ENCODE assay signal across 8 cellular contexts in the genomic region with DNA sequence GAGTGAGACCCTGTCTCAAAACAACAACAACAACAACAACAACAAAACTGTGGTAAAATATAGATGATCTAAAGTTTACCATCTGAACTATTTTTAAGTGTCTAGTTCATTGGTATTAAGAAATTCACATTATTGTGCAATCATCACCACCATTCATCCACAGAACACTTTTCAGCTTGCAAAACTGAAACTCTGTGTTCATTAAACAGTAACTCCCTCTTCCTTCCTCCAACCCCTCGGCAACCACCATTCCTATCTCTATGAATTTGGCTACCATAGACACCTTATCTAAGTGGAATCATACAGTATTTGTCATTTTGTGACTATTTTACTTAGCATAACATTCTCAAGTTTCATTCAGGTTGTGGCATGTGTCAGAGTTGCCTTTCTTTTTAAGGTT. TPM values are rescaled to one million over a fixed set of nuclear protein-coding genes. Genes with fewer than 3 reads are reported as not detected.
DNase-seq lines count a peak whose midpoint lies in the region; ATAC-seq, FAIRE-seq and TF ChIP-seq lines count a peak whose summit lies in the region.

No MANE protein-coding gene starts in this region.

- peaks cover 1% of the 10 kb centered on the region for H3K9me3 Mint-ChIP-seq in glutamatergic neuron (ENCODE audit: unreplicated experiment)

- intact Hi-C loops in breast epithelium (cut with DNase I; ENCODE audit: low total_unique reads) (no loop called here), kidney (cut with DNase I) (no loop called here)

- peak overlapping the region; percentile 56 to 60 for H3K27ac ChIP-seq in breast epithelium
- H3K27ac ChIP-seq in parathyroid adenoma = peak overlapping the region; percentile 46
- no peak overlapping the region for H3K27ac ChIP-seq in kidney (ENCODE audit: low read depth in 2 of 2, low read length in 2 of 2)

- H3K4me3 ChIP-seq in breast epithelium (peak overlapping the region in 1 of 3 donors; percentile 25), parathyroid adenoma (ENCODE audit: low read depth, low read length) (no peak overlapping the region), kidney (ENCODE audit: low read length in 2 of 2) (no peak overlapping the region)

- H3K36me3 ChIP-seq in breast epithelium = no peaks in the 10 kb centered on the region
- H3K36me3 ChIP-seq in parathyroid adenoma (ENCODE audit: control insufficient read depth, insufficient read depth, low read length) = no peaks in the 10 kb centered on the region
- no peaks in the 10 kb centered on the region for H3K36me3 ChIP-seq in kidney (ENCODE audit: control insufficient read depth in 1 of 2, insufficient read depth in 2 of 2, low read length in 2 of 2)

- H3K4me1 ChIP-seq in breast epithelium = peaks cover 2 to 12% of the 10 kb centered on the region in 2 donors
- peaks cover 60% of the 10 kb centered on the region for H3K4me1 ChIP-seq in parathyroid adenoma
- peaks cover 10 to 11% of the 10 kb centered on the region in 2 donors for H3K4me1 ChIP-seq in kidney (ENCODE audit: control insufficient read depth in 1 of 2, insufficient read depth in 1 of 2, low read depth in 1 of 2, low read length in 2 of 2)

- H3K9ac ChIP-seq in parathyroid adenoma (no peak overlapping the region), kidney (ENCODE audit: low read length in 2 of 2) (no peak overlapping the region)

- H3K9me3 ChIP-seq in breast epithelium = no peaks in the 10 kb centered on the region
- H3K9me3 ChIP-seq in parathyroid adenoma (ENCODE audit: control insufficient read depth, low read length) = no peaks in the 10 kb centered on the region
- no peaks in the 10 kb centered on the region for H3K9me3 ChIP-seq in kidney (ENCODE audit: control insufficient read depth in 1 of 2, low read length in 2 of 2)

- FAIRE-seq in kidney (lab: Jason Lieb, UNC) = no peak

- no peak overlapping the region for H3K4me3 Mint-ChIP-seq in glutamatergic neuron (ENCODE audit: unreplicated experiment)

- H3K4me2 ChIP-seq in parathyroid adenoma (ENCODE audit: low read length) = peak overlapping the region; percentile 36

- peaks cover 31% of the 10 kb centered on the region for H3K79me2 ChIP-seq in parathyroid adenoma

- peak overlapping the region; percentile 21 for H2AFZ ChIP-seq in parathyroid adenoma

- H3K27me3 ChIP-seq in breast epithelium = no peaks in the 10 kb centered on the region
- H3K27me3 ChIP-seq in parathyroid adenoma (ENCODE audit: control insufficient read depth, insufficient read depth, low read length) = no peaks in the 10 kb centered on the region

- peak; percentile 44 for DNase-seq in stimulated activated CD4-positive, alpha-beta T cell treated with anti-CD3 and anti-CD28 coated beads, Interleukin-15, amount 100 ng/mL, for 24 hours
- no peak for DNase-seq in stimulated activated CD4-positive, alpha-beta T cell treated with anti-CD3 and anti-CD28 coated beads, Interleukin-4, amount 100 ng/mL, for 1 hour
- DNase-seq in breast epithelium (ENCODE audit: low spot score in 2 of 2) (no peak), kidney (no peak), glutamatergic neuron (no peak)

- no peaks in the 10 kb centered on the region for H3K27me3 Mint-ChIP-seq in glutamatergic neuron (ENCODE audit: unreplicated experiment)

- TF ChIP-seq POLR2A in breast epithelium (IDR thresholded peaks at IDR 0.05) = no peak

- H3K4me1 Mint-ChIP-seq in glutamatergic neuron (ENCODE audit: low read depth, unreplicated experiment) = peaks cover 11% of the 10 kb centered on the region

- H3K27ac Mint-ChIP-seq in glutamatergic neuron (ENCODE audit: unreplicated experiment) = no peak overlapping the region

- no peaks in the 10 kb centered on the region for H3K36me3 Mint-ChIP-seq in glutamatergic neuron (ENCODE audit: unreplicated experiment)

- peak; percentile 81 for ATAC-seq in HG03571 (IDR thresholded peaks at IDR 0.05; ENCODE audit: unreplicated experiment)
- ATAC-seq in SK-N-SH treated with all-trans-retinoic acid at 6 μM for 48 hours = no peak

- TF ChIP-seq CTCF in breast epithelium (IDR thresholded peaks at IDR 0.05) = no peak
- TF ChIP-seq CTCF in parathyroid adenoma (IDR thresholded peaks at IDR 0.05) = no peak
- no peak for TF ChIP-seq CTCF in kidney (IDR thresholded peaks at IDR 0.05; ENCODE audit: borderline replicate concordance, extremely low read depth, insufficient read depth)
- no peak for TF ChIP-seq CTCF in glutamatergic neuron (IDR thresholded peaks at IDR 0.05; ENCODE audit: partially characterized antibody, unreplicated experiment)

TF ChIP-seq in SK-N-SH treated with all-trans-retinoic acid at 6 μM for 48 hours, 23 proteins besides CTCF, POLR2A, EP300 and RAD21 (continues in another document):
- TF ChIP-seq CREB5 (CRISPR knock-in tag; IDR thresholded peaks at IDR 0.05; ENCODE audit: low read depth) = no peak
- TF ChIP-seq ESRRG (CRISPR knock-in tag; IDR thresholded peaks at IDR 0.05) = no peak
- TF ChIP-seq BACH2 (CRISPR knock-in tag; IDR thresholded peaks at IDR 0.05; ENCODE audit: borderline replicate concordance) = no peak
- TF ChIP-seq ZFP3 (CRISPR knock-in tag; IDR thresholded peaks at IDR 0.05) = no peak
- TF ChIP-seq ZNF70 (CRISPR knock-in tag; IDR thresholded peaks at IDR 0.05) = no peak
- TF ChIP-seq PPARA (CRISPR knock-in tag; IDR thresholded peaks at IDR 0.05; ENCODE audit: borderline replicate concordance) = no peak
- no peak for TF ChIP-seq TSHZ2 (CRISPR knock-in tag; IDR thresholded peaks at IDR 0.05)
- TF ChIP-seq RARB (CRISPR knock-in tag; IDR thresholded peaks at IDR 0.05) = no peak
- no peak for TF ChIP-seq GLIS3 (CRISPR knock-in tag; IDR thresholded peaks at IDR 0.05)
- TF ChIP-seq ZC3H10 (CRISPR knock-in tag; IDR thresholded peaks at IDR 0.05) = no peak
- TF ChIP-seq ARNTL (CRISPR knock-in tag; IDR thresholded peaks at IDR 0.05; ENCODE audit: borderline replicate concordance, low read depth) = no peak
- TF ChIP-seq, protein P1, sequence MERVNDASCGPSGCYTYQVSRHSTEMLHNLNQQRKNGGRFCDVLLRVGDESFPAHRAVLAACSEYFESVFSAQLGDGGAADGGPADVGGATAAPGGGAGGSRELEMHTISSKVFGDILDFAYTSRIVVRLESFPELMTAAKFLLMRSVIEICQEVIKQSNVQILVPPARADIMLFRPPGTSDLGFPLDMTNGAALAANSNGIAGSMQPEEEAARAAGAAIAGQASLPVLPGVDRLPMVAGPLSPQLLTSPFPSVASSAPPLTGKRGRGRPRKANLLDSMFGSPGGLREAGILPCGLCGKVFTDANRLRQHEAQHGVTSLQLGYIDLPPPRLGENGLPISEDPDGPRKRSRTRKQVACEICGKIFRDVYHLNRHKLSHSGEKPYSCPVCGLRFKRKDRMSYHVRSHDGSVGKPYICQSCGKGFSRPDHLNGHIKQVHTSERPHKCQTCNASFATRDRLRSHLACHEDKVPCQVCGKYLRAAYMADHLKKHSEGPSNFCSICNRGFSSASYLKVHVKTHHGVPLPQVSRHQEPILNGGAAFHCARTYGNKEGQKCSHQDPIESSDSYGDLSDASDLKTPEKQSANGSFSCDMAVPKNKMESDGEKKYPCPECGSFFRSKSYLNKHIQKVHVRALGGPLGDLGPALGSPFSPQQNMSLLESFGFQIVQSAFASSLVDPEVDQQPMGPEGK (CRISPR knock-in tag; IDR thresholded peaks at IDR 0.05; ENCODE audit: borderline replicate concordance) = no peak
- TF ChIP-seq CSDC2 (CRISPR knock-in tag; IDR thresholded peaks at IDR 0.05) = no peak
- TF ChIP-seq TOX (CRISPR knock-in tag; IDR thresholded peaks at IDR 0.05; ENCODE audit: borderline replicate concordance) = no peak
- no peak for TF ChIP-seq ZFP30 (CRISPR knock-in tag; IDR thresholded peaks at IDR 0.05)

RNA-seq across cellular contexts. Expression of gene KAT2B, which starts 20.7 kb away (rescaled TPM):
- 10 to 100 TPM; 22.6 to 34.7 (median 34.0) TPM for total RNA-seq in breast epithelium
- total RNA-seq in kidney = 30.1 TPM
- polyA plus RNA-seq in kidney (ENCODE audit: insufficient read depth, low read depth, low replicate concordance) = 9.5 TPM
- 13.6 TPM for total RNA-seq in glutamatergic neuron (ENCODE audit: unreplicated experiment)

RNA-seq across cellular contexts. Expression of gene PP2D1, which starts 48.9 kb away (rescaled TPM):
- total RNA-seq in breast epithelium (not detected), kidney (not detected), glutamatergic neuron (ENCODE audit: unreplicated experiment) (not detected)
- polyA plus RNA-seq in kidney (ENCODE audit: insufficient read depth, low read depth, low replicate concordance) = not detected

Comparison
In these comparisons a context has a peak if more than half of its experiments do, and no peak if none do; other contexts are left out.
1. H3K27ac ChIP-seq: peak in breast epithelium (2 of 2) and parathyroid adenoma (single experiment); none in kidney (0 of 2).